In genomic region chr1:66556161-66556611, GRCh38 we compare ENCODE assay signal across 2 cellular contexts.
TF ChIP-seq lines count a peak whose summit lies in the region.

No MANE protein-coding gene starts in this region.

TF ChIP-seq in SK-N-SH, 30 proteins besides CTCF, POLR2A, EP300 and RAD21 (continued from another document):
- TF ChIP-seq USF1 (IDR thresholded peaks at IDR 0.05; ENCODE audit: borderline replicate concordance, low read depth) (no peak), MXI1 (IDR thresholded peaks at IDR 0.05; ENCODE audit: low read depth, low read length) (no peak), RFX5 (IDR thresholded peaks at IDR 0.05; ENCODE audit: low read length) (no peak), SIN3A (IDR thresholded peaks at IDR 0.05; ENCODE audit: borderline replicate concordance, low read depth, low read length) (no peak), NFIC (IDR thresholded peaks at IDR 0.05; ENCODE audit: borderline replicate concordance) (no peak), YY1 (IDR thresholded peaks at IDR 0.05; ENCODE audit: low read depth) (no peak), FOXJ3 (CRISPR knock-in tag; IDR thresholded peaks at IDR 0.05) (no peak), JUND (IDR thresholded peaks at IDR 0.05) (no peak), RCOR1 (IDR thresholded peaks at IDR 0.05; ENCODE audit: low read length) (no peak), MEF2A (IDR thresholded peaks at IDR 0.05; ENCODE audit: borderline replicate concordance, low read depth) (no peak), RXRA (IDR thresholded peaks at IDR 0.05; ENCODE audit: borderline replicate concordance, low read depth) (no peak), CHD2 (IDR thresholded peaks at IDR 0.05; ENCODE audit: low read length, partially characterized antibody) (no peak), EZH2phosphoT487 (IDR thresholded peaks at IDR 0.05; ENCODE audit: borderline replicate concordance, low read depth) (no peak), FOXM1 (IDR thresholded peaks at IDR 0.05; ENCODE audit: low read depth) (no peak), PBX3 (IDR thresholded peaks at IDR 0.05) (no peak)
TF ChIP-seq in SK-N-SH: peak in this region for 0.

TF ChIP-seq in SK-N-SH treated with all-trans-retinoic acid at 6 μM for 48 hours, 23 proteins besides CTCF, POLR2A, EP300 and RAD21 (continued from another document):
- no peak for TF ChIP-seq TSHZ2 (CRISPR knock-in tag; IDR thresholded peaks at IDR 0.05)
- TF ChIP-seq ESRRG (CRISPR knock-in tag; IDR thresholded peaks at IDR 0.05) = no peak
- no peak for TF ChIP-seq ZFP3 (CRISPR knock-in tag; IDR thresholded peaks at IDR 0.05)
- no peak for TF ChIP-seq CSDC2 (CRISPR knock-in tag; IDR thresholded peaks at IDR 0.05)
